ENCODE assay signal across 8 cellular contexts in the genomic region with DNA sequence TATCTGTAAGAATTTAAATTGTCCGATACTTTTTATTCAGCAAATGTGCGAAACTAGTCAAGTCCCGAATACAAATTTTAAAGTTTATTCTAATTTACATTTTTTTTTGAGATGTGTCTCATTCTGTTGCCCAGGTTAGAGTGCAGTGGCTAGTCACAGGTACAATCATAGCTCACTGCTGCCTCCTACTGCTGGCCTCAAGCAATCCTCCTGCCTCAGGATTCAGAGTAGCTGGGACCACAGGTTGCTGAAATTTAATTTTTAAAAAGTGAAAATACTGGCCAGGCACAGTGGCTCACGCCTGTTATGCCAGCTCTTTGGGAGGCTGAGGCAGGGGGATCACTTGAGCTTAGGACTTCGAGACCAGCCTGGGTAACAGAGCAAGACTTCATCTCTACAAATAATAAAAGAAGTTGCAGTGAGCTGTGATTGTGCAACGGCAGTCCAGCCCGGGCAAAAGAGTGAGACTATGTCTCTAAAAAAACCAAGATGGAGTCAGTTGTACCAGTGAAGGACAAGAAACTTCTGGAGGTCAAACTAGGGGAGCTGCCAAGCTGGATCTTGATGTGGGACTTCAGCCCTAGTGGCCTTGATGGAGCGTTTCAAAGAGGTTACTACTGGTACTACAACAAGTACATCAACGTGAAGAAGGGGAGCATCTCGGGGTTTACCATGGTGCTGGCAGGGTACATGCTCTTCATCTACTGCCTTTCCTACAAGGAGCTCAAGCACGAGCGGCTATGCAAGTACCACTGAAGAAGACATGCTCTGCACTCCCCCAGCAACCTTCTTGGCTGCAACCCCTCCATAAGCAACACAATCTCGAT. TPM values are rescaled to one million over a fixed set of nuclear protein-coding genes. Genes with fewer than 3 reads are reported as not detected.
DNase-seq lines count a peak whose midpoint lies in the region; ATAC-seq, FAIRE-seq and TF ChIP-seq lines count a peak whose summit lies in the region.

No MANE protein-coding gene starts in this region.

- TF ChIP-seq POLR2A in esophagus muscularis mucosa (IDR thresholded peaks at IDR 0.05; ENCODE audit: low read depth): no peak

- no peak for TF ChIP-seq EP300 in esophagus muscularis mucosa (IDR thresholded peaks at IDR 0.05)

- H3K36me3 Mint-ChIP-seq in CD4-positive, CD25-positive, alpha-beta regulatory T cell: peaks cover 33% of the 10 kb centered on the region
- peaks cover 42% of the 10 kb centered on the region for H3K36me3 Mint-ChIP-seq in activated CD4-positive, alpha-beta T cell treated with anti-CD3 and anti-CD28 coated beads, Interleukin-2, amount 10 ng/mL, durations not matched to agents 24 days and 14 days (ENCODE audit: low read depth)

- H3K4me1 Mint-ChIP-seq in CD4-positive, CD25-positive, alpha-beta regulatory T cell: peaks cover 20 to 44% (median 26%) of the 10 kb centered on the region in 4 donors
- peaks cover 25% of the 10 kb centered on the region for H3K4me1 Mint-ChIP-seq in activated CD4-positive, alpha-beta T cell treated with anti-CD3 and anti-CD28 coated beads, Interleukin-2, amount 10 ng/mL, durations not matched to agents 24 days and 14 days

- DNase-seq in CD4-positive, CD25-positive, alpha-beta regulatory T cell: peak in 2 of 3 donors; percentile 51 to 76
- DNase-seq in Kasumi-1 (lab: John Stamatoyannopoulos, UW) (peak; percentile 60 to 77), esophagus muscularis mucosa (ENCODE audit: extremely low spot score) (no peak), small intestine (peak; percentile 45), NCI-H2196 (lab: John Stamatoyannopoulos, UW; ENCODE audit: unreplicated experiment) (no peak), islet precursor cell (no peak), NCI-H2081 treated with DMSO at 0.1 percent for 48 hours (lab: John Stamatoyannopoulos, UW) (no peak)
- peak; percentile 90 for DNase-seq in activated CD4-positive, alpha-beta T cell treated with anti-CD3 and anti-CD28 coated beads, Interleukin-2, amount 10 ng/mL, durations not matched to agents 24 days and 14 days

- ATAC-seq in CD4-positive, CD25-positive, alpha-beta regulatory T cell (ENCODE audit: low read depth in 2 of 2): peak in 1 of 2 donors; percentile 67

- TF ChIP-seq CTCF in esophagus muscularis mucosa (IDR thresholded peaks at IDR 0.05): peak; percentile 33 to 56 (median 53)

- H3K27me3 Mint-ChIP-seq in CD4-positive, CD25-positive, alpha-beta regulatory T cell: no peaks in the 10 kb centered on the region
- no peaks in the 10 kb centered on the region for H3K27me3 Mint-ChIP-seq in activated CD4-positive, alpha-beta T cell treated with anti-CD3 and anti-CD28 coated beads, Interleukin-2, amount 10 ng/mL, durations not matched to agents 24 days and 14 days

- no peaks in the 10 kb centered on the region for H3K9me3 ChIP-seq in CD4-positive, CD25-positive, alpha-beta regulatory T cell (ENCODE audit: control insufficient read depth in 2 of 2, low read length in 2 of 2)
- H3K9me3 ChIP-seq in esophagus muscularis mucosa: no peaks in the 10 kb centered on the region
- H3K9me3 ChIP-seq in small intestine (ENCODE audit: control insufficient read depth, low read depth): no peaks in the 10 kb centered on the region

- H3K4me1 ChIP-seq in CD4-positive, CD25-positive, alpha-beta regulatory T cell (ENCODE audit: control insufficient read depth, insufficient read depth, low read length, poor library complexity, severe bottlenecking): peaks cover 27% of the 10 kb centered on the region
- H3K4me1 ChIP-seq in esophagus muscularis mucosa: peaks cover 21 to 33% (median 25%) of the 10 kb centered on the region in 4 donors
- no peaks in the 10 kb centered on the region for H3K4me1 ChIP-seq in small intestine (ENCODE audit: control insufficient read depth in 2 of 2, insufficient read depth in 1 of 2, low read depth in 1 of 2, low read length in 1 of 2)

- H3K27ac Mint-ChIP-seq in CD4-positive, CD25-positive, alpha-beta regulatory T cell: no peak overlapping the region
- H3K27ac Mint-ChIP-seq in activated CD4-positive, alpha-beta T cell treated with anti-CD3 and anti-CD28 coated beads, Interleukin-2, amount 10 ng/mL, durations not matched to agents 24 days and 14 days: no peak overlapping the region

- no peak overlapping the region for H3K27ac ChIP-seq in CD4-positive, CD25-positive, alpha-beta regulatory T cell (ENCODE audit: insufficient read depth, low read length, poor library complexity, severe bottlenecking)
- H3K27ac ChIP-seq in esophagus muscularis mucosa (replicated peaks in 1 of 4) (no peak overlapping the region), small intestine (ENCODE audit: low read depth in 1 of 2, low read length in 1 of 2) (no peak overlapping the region)

- intact Hi-C loops in activated CD4-positive, alpha-beta T cell treated with anti-CD3 and anti-CD28 coated beads, Interleukin-2, amount 10 ng/mL, durations not matched to agents 24 days and 14 days (cut with micrococcal nuclease): loop anchor here (1.0 to 5.0 kb wide), 3 partner anchors 71 to 184 kb away; no protein-coding TSS in a partner anchor
- intact Hi-C loops in esophagus muscularis mucosa (cut with DNase I): loop anchor here (5.0 kb wide), 1 partner anchor 64 kb away; no protein-coding TSS in a partner anchor

- H3K4me3 ChIP-seq in CD4-positive, CD25-positive, alpha-beta regulatory T cell (ENCODE audit: low read depth, low read length): no peak overlapping the region
- H3K4me3 ChIP-seq in esophagus muscularis mucosa: no peak overlapping the region
- H3K4me3 ChIP-seq in small intestine (ENCODE audit: low read depth in 1 of 2, low read length in 2 of 2): no peak overlapping the region

- peaks cover 47% of the 10 kb centered on the region for H3K36me3 ChIP-seq in CD4-positive, CD25-positive, alpha-beta regulatory T cell (ENCODE audit: control insufficient read depth, insufficient read depth, low read length)
- H3K36me3 ChIP-seq in esophagus muscularis mucosa (peaks cover 10 to 61% (median 27%) of the 10 kb centered on the region in 4 donors), small intestine (ENCODE audit: control insufficient read depth in 2 of 2, insufficient read depth in 2 of 2, low read length in 2 of 2) (peaks cover 0 to 2% of the 10 kb centered on the region in 2 donors)

- WGBS in esophagus muscularis mucosa: 89% methylated on average over 13 of the region's 13 CpGs
- WGBS in small intestine, 3 donors: 91 to 95% (median 93%) methylated on average over 13 of the region's 13 CpGs

- no peaks in the 10 kb centered on the region for H3K9me3 Mint-ChIP-seq in CD4-positive, CD25-positive, alpha-beta regulatory T cell
- H3K9me3 Mint-ChIP-seq in activated CD4-positive, alpha-beta T cell treated with anti-CD3 and anti-CD28 coated beads, Interleukin-2, amount 10 ng/mL, durations not matched to agents 24 days and 14 days: no peaks in the 10 kb centered on the region

- no peak for FAIRE-seq in small intestine (lab: Jason Lieb, UNC)

- H3K27me3 ChIP-seq in CD4-positive, CD25-positive, alpha-beta regulatory T cell (ENCODE audit: control insufficient read depth, insufficient read depth, low read length): no peaks in the 10 kb centered on the region
- H3K27me3 ChIP-seq in esophagus muscularis mucosa (no peaks in the 10 kb centered on the region), small intestine (ENCODE audit: control insufficient read depth in 2 of 2, insufficient read depth in 2 of 2, low read length in 2 of 2) (no peaks in the 10 kb centered on the region)

- peak overlapping the region in 1 of 4 donors; percentile 32 for H3K4me3 Mint-ChIP-seq in CD4-positive, CD25-positive, alpha-beta regulatory T cell
- H3K4me3 Mint-ChIP-seq in activated CD4-positive, alpha-beta T cell treated with anti-CD3 and anti-CD28 coated beads, Interleukin-2, amount 10 ng/mL, durations not matched to agents 24 days and 14 days: no peak overlapping the region

RNA-seq across cellular contexts. Expression of gene POLG2, which starts 5.6 kb away (rescaled TPM):
- 49.3 TPM for total RNA-seq in CD4-positive, CD25-positive, alpha-beta regulatory T cell
- polyA plus RNA-seq in CD4-positive, CD25-positive, alpha-beta regulatory T cell: 10 to 100 TPM; 10.2 to 11.1 (median 10.2) TPM
- 36.3 and 37.1 TPM in 2 replicates for total RNA-seq in activated CD4-positive, alpha-beta T cell treated with anti-CD3 and anti-CD28 coated beads, Interleukin-2, amount 10 ng/mL, durations not matched to agents 24 days and 14 days
- 1 to 10 TPM; 3.2 to 5.0 (median 3.3) TPM for total RNA-seq in esophagus muscularis mucosa
- polyA plus RNA-seq in small intestine: 1 to 10 TPM; 3.2 to 6.6 (median 5.8) TPM

RNA-seq across cellular contexts. Expression of gene DDX5, which starts 14.8 kb away (rescaled TPM):
- total RNA-seq in CD4-positive, CD25-positive, alpha-beta regulatory T cell: 2,976 TPM
- polyA plus RNA-seq in CD4-positive, CD25-positive, alpha-beta regulatory T cell: 1,000 to 10,000 TPM in 3 of 4 donors, 100 to 1,000 TPM in 1; 887 to 1,222 (median 1,070) TPM
- 844 and 861 TPM in 2 replicates for total RNA-seq in activated CD4-positive, alpha-beta T cell treated with anti-CD3 and anti-CD28 coated beads, Interleukin-2, amount 10 ng/mL, durations not matched to agents 24 days and 14 days
- total RNA-seq in esophagus muscularis mucosa: 100 to 1,000 TPM; 422 to 728 (median 528) TPM
- polyA plus RNA-seq in small intestine: 100 to 1,000 TPM; 269 to 330 (median 312) TPM

RNA-seq across cellular contexts. Expression of gene CEP95, which starts 15.5 kb away (rescaled TPM):
- 173 TPM for total RNA-seq in CD4-positive, CD25-positive, alpha-beta regulatory T cell
- polyA plus RNA-seq in CD4-positive, CD25-positive, alpha-beta regulatory T cell: 10 to 100 TPM in 3 of 4 donors, 1 to 10 TPM in 1; 9.2 to 11.6 (median 10.8) TPM
- 42.9 and 48.3 TPM in 2 replicates for total RNA-seq in activated CD4-positive, alpha-beta T cell treated with anti-CD3 and anti-CD28 coated beads, Interleukin-2, amount 10 ng/mL, durations not matched to agents 24 days and 14 days
- total RNA-seq in esophagus muscularis mucosa: 10 to 100 TPM; 24.6 to 39.5 (median 34.8) TPM
- 10 to 100 TPM; 17.1 to 54.1 (median 52.7) TPM for polyA plus RNA-seq in small intestine

RNA-seq across cellular contexts. Expression of gene MILR1, which starts 42.3 kb away (rescaled TPM):
- total RNA-seq in CD4-positive, CD25-positive, alpha-beta regulatory T cell: 0.67 TPM
- polyA plus RNA-seq in CD4-positive, CD25-positive, alpha-beta regulatory T cell: not detected
- total RNA-seq in activated CD4-positive, alpha-beta T cell treated with anti-CD3 and anti-CD28 coated beads, Interleukin-2, amount 10 ng/mL, durations not matched to agents 24 days and 14 days: 0.28 TPM in 1 of 2 replicates, not detected in the other
- 1 to 10 TPM; 2.9 to 6.6 (median 4.2) TPM for total RNA-seq in esophagus muscularis mucosa
- polyA plus RNA-seq in small intestine: 1 to 10 TPM; 2.0 to 5.4 (median 3.8) TPM

Comparison
In these comparisons a context has a peak if more than half of its experiments do, and no peak if none do; other contexts are left out.
1. DNase-seq: peak in CD4-positive, CD25-positive, alpha-beta regulatory T cell (2 of 3), Kasumi-1 (2 of 2), activated CD4-positive, alpha-beta T cell treated with anti-CD3 and anti-CD28 coated beads, Interleukin-2, amount 10 ng/mL, durations not matched to agents 24 days and 14 days (single experiment) and small intestine (single experiment); none in esophagus muscularis mucosa (single experiment), NCI-H2196 (single experiment), islet precursor cell (single experiment) and NCI-H2081 treated with DMSO at 0.1 percent for 48 hours (single experiment).